Comparison of ENCODE assay signal across 9 cellular contexts in the genomic region with DNA sequence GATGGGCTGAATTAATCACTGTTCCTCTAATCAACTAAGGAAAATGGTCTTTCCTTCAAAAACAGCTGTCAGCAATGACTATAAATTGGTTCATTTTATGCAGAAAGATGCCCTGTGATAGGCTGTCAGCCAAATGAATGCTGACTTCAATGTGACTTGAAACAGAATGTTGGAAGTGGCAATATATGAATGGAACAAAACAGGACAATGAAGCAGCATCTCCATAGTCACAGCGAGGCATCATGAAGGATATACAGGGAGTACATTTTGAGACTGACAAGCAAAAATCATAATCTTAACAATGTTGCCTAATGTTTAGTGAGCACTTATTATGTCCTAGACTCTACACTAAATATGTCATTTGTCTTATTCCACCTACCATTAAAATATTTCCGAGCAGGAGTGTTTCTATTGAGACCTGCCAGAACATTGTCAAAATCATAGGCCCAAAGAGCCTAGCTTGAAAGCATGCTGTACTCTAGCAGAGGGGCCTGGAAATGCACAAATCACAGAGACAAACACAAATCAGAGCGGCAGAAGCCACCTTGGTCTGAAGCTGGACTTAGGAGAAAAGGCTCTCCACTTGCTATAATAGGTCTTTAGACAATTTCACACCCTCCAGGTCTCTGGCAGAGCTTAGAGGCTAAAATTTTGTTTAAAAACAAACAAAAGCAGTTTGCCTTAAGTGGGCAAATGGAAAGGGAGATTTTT.
A peak's percentile ranks its signal among the peaks of the same experiment; 100 is the strongest.
DNase-seq lines count a peak whose midpoint lies in the region; ATAC-seq, FAIRE-seq and TF ChIP-seq lines count a peak whose summit lies in the region.
"Had no signal": no experiment of that assay in that cellular context is flagged by ENCODE, and none has a peak within 500 bp of the region (broad histone marks: within the 10 kb centered on the region; RNA-seq: fewer than 3 reads in every experiment).

No MANE protein-coding gene starts in this region.

- H3K9ac ChIP-seq in liver (ENCODE audit: low read depth in 1 of 2, low read length in 2 of 2), result peak overlapping the region in 1 of 2 donors; percentile 75

- H3K36me3 Mint-ChIP-seq in chondrocyte (ENCODE audit: low read depth), result no peaks in the 10 kb centered on the region

- ATAC-seq in HG03139 (IDR thresholded peaks at IDR 0.05; ENCODE audit: unreplicated experiment), result no peak

- H3K4me3 ChIP-seq in liver (ENCODE audit: low read depth in 1 of 3, low read length in 3 of 3), result no peak overlapping the region
- no peak overlapping the region for H3K4me3 ChIP-seq in small intestine (ENCODE audit: low read depth in 1 of 2, low read length in 2 of 2)

- DNase-seq in HS-5 (ENCODE audit: low read depth) (peak; percentile 10), chondrocyte (ENCODE audit: low spot score) (no peak), small intestine (no peak), superior temporal gyrus (ENCODE audit: extremely low spot score) (no peak), SHP77 (lab: John Stamatoyannopoulos, UW) (no peak)

- TF ChIP-seq RAD21 in liver (IDR thresholded peaks at IDR 0.05), result no peak

- 89% methylated on average over 3 of the region's 3 CpGs for WGBS in liver
- WGBS in small intestine, 3 donors, result 81 to 89% (median 85%) methylated on average over 3 of the region's 3 CpGs

- H3K4me3 Mint-ChIP-seq in chondrocyte (ENCODE audit: unreplicated experiment), result peak overlapping the region; percentile 68
- H3K4me3 Mint-ChIP-seq: activated T-helper 1 cell treated with anti-CD3 and anti-CD28 coated beads, Interleukin-12 subunit alpha, Interleukin-12 subunit beta, Interleukin-2, Interleukin-4 antibody, amounts not matched to agents 30 ng/mL and 10 ng/mL and 1 ng/mL, durations not matched to agents 14 hours and 24 hours and 36 hours had no signal

- FAIRE-seq in small intestine (lab: Jason Lieb, UNC), result no peak

- H3K27ac ChIP-seq in liver (ENCODE audit: low read depth in 1 of 2, low read length in 2 of 2), result peak overlapping the region; percentile 78 to 93
- H3K27ac ChIP-seq in temporal lobe (ENCODE audit: low read depth, low read length), result peak overlapping the region; percentile 41
- H3K27ac ChIP-seq in small intestine (ENCODE audit: low read depth in 1 of 2, low read length in 1 of 2), result peak overlapping the region in 1 of 2 donors; percentile 65

- H3K27me3 ChIP-seq in liver (ENCODE audit: control insufficient read depth in 4 of 4, insufficient read depth in 4 of 4, low read length in 3 of 4) (no peaks in the 10 kb centered on the region), small intestine (ENCODE audit: control insufficient read depth in 2 of 2, insufficient read depth in 2 of 2, low read length in 2 of 2) (no peaks in the 10 kb centered on the region)

- peaks cover 18% of the 10 kb centered on the region for H3K9me3 Mint-ChIP-seq in chondrocyte (ENCODE audit: low read depth)
- H3K9me3 Mint-ChIP-seq: activated T-helper 1 cell treated with anti-CD3 and anti-CD28 coated beads, Interleukin-12 subunit alpha, Interleukin-12 subunit beta, Interleukin-2, Interleukin-4 antibody, amounts not matched to agents 30 ng/mL and 10 ng/mL and 1 ng/mL, durations not matched to agents 14 hours and 24 hours and 36 hours had no signal

- H3K36me3 ChIP-seq in liver (ENCODE audit: control insufficient read depth in 4 of 4, insufficient read depth in 3 of 4, low read depth in 1 of 4, low read length in 3 of 4) (no peaks in the 10 kb centered on the region), small intestine (ENCODE audit: control insufficient read depth in 2 of 2, insufficient read depth in 2 of 2, low read length in 2 of 2) (no peaks in the 10 kb centered on the region)

- H3K27ac Mint-ChIP-seq in chondrocyte (ENCODE audit: unreplicated experiment), result peak overlapping the region; percentile 93
- H3K27ac Mint-ChIP-seq: activated T-helper 1 cell treated with anti-CD3 and anti-CD28 coated beads, Interleukin-12 subunit alpha, Interleukin-12 subunit beta, Interleukin-2, Interleukin-4 antibody, amounts not matched to agents 30 ng/mL and 10 ng/mL and 1 ng/mL, durations not matched to agents 14 hours and 24 hours and 36 hours had no signal

- H3K27me3 Mint-ChIP-seq in chondrocyte (ENCODE audit: low read depth), result no peaks in the 10 kb centered on the region

- H3K4me1 ChIP-seq in liver (ENCODE audit: control insufficient read depth in 4 of 4, insufficient read depth in 4 of 4, low read length in 3 of 4) (peaks cover 4 to 24% (median 13%) of the 10 kb centered on the region in 4 donors), small intestine (ENCODE audit: control insufficient read depth in 2 of 2, insufficient read depth in 1 of 2, low read depth in 1 of 2, low read length in 1 of 2) (peaks cover 6 to 12% of the 10 kb centered on the region in 2 donors)

- no peaks in the 10 kb centered on the region for H3K9me3 ChIP-seq in liver (ENCODE audit: control insufficient read depth in 4 of 4, low read length in 3 of 4)
- H3K9me3 ChIP-seq in small intestine (ENCODE audit: control insufficient read depth, low read depth), result no peaks in the 10 kb centered on the region

- peaks cover 83% of the 10 kb centered on the region for H3K4me1 Mint-ChIP-seq in chondrocyte (ENCODE audit: low read depth)

- TF ChIP-seq CTCF in chondrocyte (IDR thresholded peaks at IDR 0.05), result no peak
- no peak for TF ChIP-seq CTCF in liver (IDR thresholded peaks at IDR 0.05; ENCODE audit: low read depth, low read length, missing input control)

TF ChIP-seq in liver, 16 proteins besides CTCF, POLR2A, EP300 and RAD21:
- TF ChIP-seq NR2F2 (IDR thresholded peaks at IDR 0.05) (no peak), HNF4G (IDR thresholded peaks at IDR 0.05) (no peak), RXRA (IDR thresholded peaks at IDR 0.05) (no peak), JUND (IDR thresholded peaks at IDR 0.05) (no peak), FOXA2 (IDR thresholded peaks at IDR 0.05) (no peak), TAF1 (conservative IDR thresholded peaks at IDR 0.05) (no peak), YY1 (IDR thresholded peaks at IDR 0.05) (no peak), SP1 (IDR thresholded peaks at IDR 0.05) (no peak), EGR1 (IDR thresholded peaks at IDR 0.05; ENCODE audit: low read depth in 2 of 2) (no peak), GABPA (IDR thresholded peaks at IDR 0.05 in 1 of 2, conservative IDR thresholded peaks at IDR 0.05 in 1 of 2) (no peak), HNF4A (conservative IDR thresholded peaks at IDR 0.05) (no peak), FOXA1 (IDR thresholded peaks at IDR 0.05) (no peak)
- TF ChIP-seq, protein P1, sequence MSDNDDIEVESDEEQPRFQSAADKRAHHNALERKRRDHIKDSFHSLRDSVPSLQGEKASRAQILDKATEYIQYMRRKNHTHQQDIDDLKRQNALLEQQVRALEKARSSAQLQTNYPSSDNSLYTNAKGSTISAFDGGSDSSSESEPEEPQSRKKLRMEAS (IDR thresholded peaks at IDR 0.05), result no peak
- TF ChIP-seq, protein P2, sequence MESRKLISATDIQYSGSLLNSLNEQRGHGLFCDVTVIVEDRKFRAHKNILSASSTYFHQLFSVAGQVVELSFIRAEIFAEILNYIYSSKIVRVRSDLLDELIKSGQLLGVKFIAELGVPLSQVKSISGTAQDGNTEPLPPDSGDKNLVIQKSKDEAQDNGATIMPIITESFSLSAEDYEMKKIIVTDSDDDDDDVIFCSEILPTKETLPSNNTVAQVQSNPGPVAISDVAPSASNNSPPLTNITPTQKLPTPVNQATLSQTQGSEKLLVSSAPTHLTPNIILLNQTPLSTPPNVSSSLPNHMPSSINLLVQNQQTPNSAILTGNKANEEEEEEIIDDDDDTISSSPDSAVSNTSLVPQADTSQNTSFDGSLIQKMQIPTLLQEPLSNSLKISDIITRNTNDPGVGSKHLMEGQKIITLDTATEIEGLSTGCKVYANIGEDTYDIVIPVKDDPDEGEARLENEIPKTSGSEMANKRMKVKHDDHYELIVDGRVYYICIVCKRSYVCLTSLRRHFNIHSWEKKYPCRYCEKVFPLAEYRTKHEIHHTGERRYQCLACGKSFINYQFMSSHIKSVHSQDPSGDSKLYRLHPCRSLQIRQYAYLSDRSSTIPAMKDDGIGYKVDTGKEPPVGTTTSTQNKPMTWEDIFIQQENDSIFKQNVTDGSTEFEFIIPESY (IDR thresholded peaks at IDR 0.05), result no peak
- TF ChIP-seq, protein P3, sequence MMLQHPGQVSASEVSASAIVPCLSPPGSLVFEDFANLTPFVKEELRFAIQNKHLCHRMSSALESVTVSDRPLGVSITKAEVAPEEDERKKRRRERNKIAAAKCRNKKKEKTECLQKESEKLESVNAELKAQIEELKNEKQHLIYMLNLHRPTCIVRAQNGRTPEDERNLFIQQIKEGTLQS (IDR thresholded peaks at IDR 0.05), result no peak
- TF ChIP-seq, protein P4, sequence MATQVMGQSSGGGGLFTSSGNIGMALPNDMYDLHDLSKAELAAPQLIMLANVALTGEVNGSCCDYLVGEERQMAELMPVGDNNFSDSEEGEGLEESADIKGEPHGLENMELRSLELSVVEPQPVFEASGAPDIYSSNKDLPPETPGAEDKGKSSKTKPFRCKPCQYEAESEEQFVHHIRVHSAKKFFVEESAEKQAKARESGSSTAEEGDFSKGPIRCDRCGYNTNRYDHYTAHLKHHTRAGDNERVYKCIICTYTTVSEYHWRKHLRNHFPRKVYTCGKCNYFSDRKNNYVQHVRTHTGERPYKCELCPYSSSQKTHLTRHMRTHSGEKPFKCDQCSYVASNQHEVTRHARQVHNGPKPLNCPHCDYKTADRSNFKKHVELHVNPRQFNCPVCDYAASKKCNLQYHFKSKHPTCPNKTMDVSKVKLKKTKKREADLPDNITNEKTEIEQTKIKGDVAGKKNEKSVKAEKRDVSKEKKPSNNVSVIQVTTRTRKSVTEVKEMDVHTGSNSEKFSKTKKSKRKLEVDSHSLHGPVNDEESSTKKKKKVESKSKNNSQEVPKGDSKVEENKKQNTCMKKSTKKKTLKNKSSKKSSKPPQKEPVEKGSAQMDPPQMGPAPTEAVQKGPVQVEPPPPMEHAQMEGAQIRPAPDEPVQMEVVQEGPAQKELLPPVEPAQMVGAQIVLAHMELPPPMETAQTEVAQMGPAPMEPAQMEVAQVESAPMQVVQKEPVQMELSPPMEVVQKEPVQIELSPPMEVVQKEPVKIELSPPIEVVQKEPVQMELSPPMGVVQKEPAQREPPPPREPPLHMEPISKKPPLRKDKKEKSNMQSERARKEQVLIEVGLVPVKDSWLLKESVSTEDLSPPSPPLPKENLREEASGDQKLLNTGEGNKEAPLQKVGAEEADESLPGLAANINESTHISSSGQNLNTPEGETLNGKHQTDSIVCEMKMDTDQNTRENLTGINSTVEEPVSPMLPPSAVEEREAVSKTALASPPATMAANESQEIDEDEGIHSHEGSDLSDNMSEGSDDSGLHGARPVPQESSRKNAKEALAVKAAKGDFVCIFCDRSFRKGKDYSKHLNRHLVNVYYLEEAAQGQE (IDR thresholded peaks at IDR 0.05), result no peak
TF ChIP-seq in liver: peak in this region for 0.
